Comparison of ENCODE assay signal across 1 cellular context in genomic region chr1:154193821-154194220, GRCh38.
TF ChIP-seq lines count a peak whose summit lies in the region.

No MANE protein-coding gene starts in this region.

TF ChIP-seq in H1, 55 proteins besides CTCF, POLR2A, EP300 and RAD21:
- TF ChIP-seq, protein P1, sequence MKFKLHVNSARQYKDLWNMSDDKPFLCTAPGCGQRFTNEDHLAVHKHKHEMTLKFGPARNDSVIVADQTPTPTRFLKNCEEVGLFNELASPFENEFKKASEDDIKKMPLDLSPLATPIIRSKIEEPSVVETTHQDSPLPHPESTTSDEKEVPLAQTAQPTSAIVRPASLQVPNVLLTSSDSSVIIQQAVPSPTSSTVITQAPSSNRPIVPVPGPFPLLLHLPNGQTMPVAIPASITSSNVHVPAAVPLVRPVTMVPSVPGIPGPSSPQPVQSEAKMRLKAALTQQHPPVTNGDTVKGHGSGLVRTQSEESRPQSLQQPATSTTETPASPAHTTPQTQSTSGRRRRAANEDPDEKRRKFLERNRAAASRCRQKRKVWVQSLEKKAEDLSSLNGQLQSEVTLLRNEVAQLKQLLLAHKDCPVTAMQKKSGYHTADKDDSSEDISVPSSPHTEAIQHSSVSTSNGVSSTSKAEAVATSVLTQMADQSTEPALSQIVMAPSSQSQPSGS (IDR thresholded peaks at IDR 0.05; ENCODE audit: low read length), result no peak
- TF ChIP-seq ATF3 (IDR thresholded peaks at IDR 0.05; ENCODE audit: insufficient read depth, low read depth, low read length) (no peak), POU5F1 (IDR thresholded peaks at IDR 0.05; ENCODE audit: low read depth, low read length) (no peak), NRF1 (IDR thresholded peaks at IDR 0.05; ENCODE audit: low read depth, low read length) (no peak), CHD1 (IDR thresholded peaks at IDR 0.05; ENCODE audit: low read depth, low read length) (no peak)
TF ChIP-seq in H1: peak in this region for 0.
